ENCODE assay signal across 1 cellular context in genomic region chrX:23952984-23953907, GRCh38.
TF ChIP-seq lines count a peak whose summit lies in the region.

No MANE protein-coding gene starts in this region.

TF ChIP-seq in SK-N-SH, 30 proteins besides CTCF, POLR2A, EP300 and RAD21 (continued from another document):
- TF ChIP-seq, protein P1, sequence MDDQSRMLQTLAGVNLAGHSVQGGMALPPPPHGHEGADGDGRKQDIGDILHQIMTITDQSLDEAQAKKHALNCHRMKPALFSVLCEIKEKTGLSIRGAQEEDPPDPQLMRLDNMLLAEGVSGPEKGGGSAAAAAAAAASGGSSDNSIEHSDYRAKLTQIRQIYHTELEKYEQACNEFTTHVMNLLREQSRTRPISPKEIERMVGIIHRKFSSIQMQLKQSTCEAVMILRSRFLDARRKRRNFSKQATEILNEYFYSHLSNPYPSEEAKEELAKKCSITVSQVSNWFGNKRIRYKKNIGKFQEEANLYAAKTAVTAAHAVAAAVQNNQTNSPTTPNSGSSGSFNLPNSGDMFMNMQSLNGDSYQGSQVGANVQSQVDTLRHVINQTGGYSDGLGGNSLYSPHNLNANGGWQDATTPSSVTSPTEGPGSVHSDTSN (IDR thresholded peaks at IDR 0.05) = no peak
- no peak for TF ChIP-seq SIN3A (IDR thresholded peaks at IDR 0.05; ENCODE audit: borderline replicate concordance, low read depth, low read length)
- no peak for TF ChIP-seq FOSL2 (IDR thresholded peaks at IDR 0.05; ENCODE audit: borderline replicate concordance, low read depth)
- no peak for TF ChIP-seq CHD2 (IDR thresholded peaks at IDR 0.05; ENCODE audit: low read length, partially characterized antibody)
- no peak for TF ChIP-seq FOXJ3 (CRISPR knock-in tag; IDR thresholded peaks at IDR 0.05)
- no peak for TF ChIP-seq NFIC (IDR thresholded peaks at IDR 0.05; ENCODE audit: borderline replicate concordance)
